Comparison of ENCODE assay signal across 10 cellular contexts in genomic region chr18:845152-845819, GRCh38. TPM values are rescaled to one million over a fixed set of nuclear protein-coding genes. Genes with fewer than 3 reads are reported as not detected.
DNase-seq lines count a peak whose midpoint lies in the region; ATAC-seq and TF ChIP-seq lines count a peak whose summit lies in the region.
"Had no signal": no experiment of that assay in that cellular context is flagged by ENCODE, and none has a peak within 500 bp of the region (broad histone marks: within the 10 kb centered on the region; RNA-seq: fewer than 3 reads in every experiment).

No MANE protein-coding gene starts in this region.

- WGBS in body of pancreas, 2 donors: 27 to 30% methylated on average over 9 of the region's 9 CpGs

- intact Hi-C loops in body of pancreas (cut with DNase I): no loop called here

- H3K27me3 ChIP-seq in body of pancreas: no peaks in the 10 kb centered on the region
- no peaks in the 10 kb centered on the region for H3K27me3 ChIP-seq in WERI-Rb-1 (ENCODE audit: insufficient read depth, low read depth, severe bottlenecking)

- TF ChIP-seq CTCF in 22Rv1 (IDR thresholded peaks at IDR 0.05) (no peak), body of pancreas (IDR thresholded peaks at IDR 0.05) (no peak), WERI-Rb-1 (IDR thresholded peaks at IDR 0.05; ENCODE audit: low read depth, low read length) (no peak)

- H3K27ac ChIP-seq in 22Rv1 (peak overlapping the region; percentile 73), body of pancreas (peak overlapping the region in 1 of 4 donors; percentile 64), WERI-Rb-1 (no peak overlapping the region)

- no peak for TF ChIP-seq RAD21 in Ishikawa (IDR thresholded peaks at IDR 0.05; ENCODE audit: low read depth)

- no peak for TF ChIP-seq POLR2A in body of pancreas (IDR thresholded peaks at IDR 0.05)

- no peaks in the 10 kb centered on the region for H3K9me3 ChIP-seq in body of pancreas
- no peaks in the 10 kb centered on the region for H3K9me3 ChIP-seq in WERI-Rb-1 (ENCODE audit: severe bottlenecking)

- DNase-seq in body of pancreas (peak in 1 of 4 donors; percentile 19), left lobe of liver (ENCODE audit: low spot score) (no peak), NCI-H1105 treated with DMSO at 0.1 percent for 48 hours (lab: John Stamatoyannopoulos, UW) (no peak), WERI-Rb-1 (no peak), cortex of kidney (lab: John Stamatoyannopoulos, UW) (no peak)
- DNase-seq: head of caudate nucleus had no signal

- H3K4me3 ChIP-seq in body of pancreas (no peak overlapping the region), WERI-Rb-1 (ENCODE audit: low read depth, low read length) (no peak overlapping the region)

- ATAC-seq in body of pancreas (peak; percentile 55), left lobe of liver (peak; percentile 17), HG02840 (IDR thresholded peaks at IDR 0.05; ENCODE audit: low FRiP score, unreplicated experiment) (no peak)
- ATAC-seq: activated CD4-positive, CD25-positive, alpha-beta regulatory T cell treated with anti-CD3 and anti-CD28 coated beads, Interleukin-2, amount 50 U/mL, for 24 hours had no signal

- TF ChIP-seq EP300 in Ishikawa (IDR thresholded peaks at IDR 0.05; ENCODE audit: borderline replicate concordance): no peak

- no peaks in the 10 kb centered on the region for H3K4me1 ChIP-seq in body of pancreas

- no peaks in the 10 kb centered on the region for H3K36me3 ChIP-seq in body of pancreas (replicated peaks in 1 of 2; ENCODE audit: insufficient read depth in 1 of 2, low read depth in 2 of 2)
- H3K36me3 ChIP-seq in WERI-Rb-1: no peaks in the 10 kb centered on the region

TF ChIP-seq in Ishikawa, 13 proteins besides CTCF, POLR2A, EP300 and RAD21:
- TF ChIP-seq CEBPB (IDR thresholded peaks at IDR 0.05): no peak
- TF ChIP-seq TEAD4 (IDR thresholded peaks at IDR 0.05): peak; percentile 41; the same call in 1 of the 2 replicates
- TF ChIP-seq NFIC (IDR thresholded peaks at IDR 0.05): peak; percentile 55

RNA-seq across cellular contexts. Expression of gene YES1, which starts 33.2 kb away (rescaled TPM):
- 10 to 100 TPM; 50.4 to 51.4 TPM for total RNA-seq in body of pancreas
- total RNA-seq in left lobe of liver: 31.1 TPM

RNA-seq across cellular contexts. Expression of gene ADCYAP1, which starts 59.4 kb away (rescaled TPM):
- total RNA-seq in body of pancreas: 10 to 100 TPM in 1 of 2 donors, 1 to 10 TPM in 1; 7.3 to 28.0 TPM
- total RNA-seq in left lobe of liver: not detected
